In genomic region chr13:63198076-63198475, GRCh38 we compare ENCODE assay signal across 22 cellular contexts.
DNase-seq lines count a peak whose midpoint lies in the region; ATAC-seq and TF ChIP-seq lines count a peak whose summit lies in the region.
"Had no signal": no experiment of that assay in that cellular context is flagged by ENCODE, and none has a peak within 500 bp of the region (broad histone marks: within the 10 kb centered on the region; RNA-seq: fewer than 3 reads in every experiment).

No MANE protein-coding gene starts in this region.

- ATAC-seq in upper lobe of right lung, result peak; percentile 85

- no peaks in the 10 kb centered on the region for H3K9me3 ChIP-seq in upper lobe of right lung
- H3K9me3 ChIP-seq: neutrophil, right atrium auricular region had no signal

- H3K36me3 ChIP-seq in upper lobe of right lung, result no peaks in the 10 kb centered on the region
- H3K36me3 ChIP-seq: neutrophil, right atrium auricular region had no signal

- H3K27ac ChIP-seq in upper lobe of right lung, result no peak overlapping the region
- H3K27ac ChIP-seq: dorsolateral prefrontal cortex, neutrophil, PC-9, right atrium auricular region had no signal

- TF ChIP-seq CTCF in cardiac fibroblast (IDR thresholded peaks at IDR 0.05; ENCODE audit: low read depth, low read length) (no peak), upper lobe of right lung (IDR thresholded peaks at IDR 0.05) (no peak)

- intact Hi-C loops in upper lobe of right lung (cut with DNase I), result no loop called here

- DNase-seq in NCI-H446 (lab: John Stamatoyannopoulos, UW) (peak; percentile 5 to 59), NCI-H446 treated with DMSO at 0.1 percent for 48 hours (lab: John Stamatoyannopoulos, UW) (no peak), NCI-H345 (lab: John Stamatoyannopoulos, UW) (peak; percentile 86), cardiac fibroblast (ENCODE audit: low read depth in 2 of 2) (peak; percentile 16 to 34), upper lobe of right lung (peak; percentile 77), Ammon's horn (ENCODE audit: low spot score) (no peak), SW 1271 (lab: John Stamatoyannopoulos, UW) (no peak)
- no peak for DNase-seq in activated CD4-positive, CD25-positive, alpha-beta regulatory T cell (lab: John Stamatoyannopoulos, UW)
- DNase-seq: ACHN; activated CD4-positive, alpha-beta T cell treated with anti-CD3 and anti-CD28 coated beads, Interleukin-2, amount 10 ng/mL, durations not matched to agents 7 days and 5 days; activated naive CD4-positive, alpha-beta T cell treated with anti-CD3 and anti-CD28 coated beads, Interleukin-2, amount 10 ng/mL, durations not matched to agents 7 days and 5 days; activated T-cell treated with anti-CD3 and anti-CD28 coated beads for 4 hours; CD8-positive, alpha-beta memory T cell; dorsolateral prefrontal cortex; H7; hippocampal formation; kidney glomerular epithelial cell; midbrain; NCI-H2227 treated with DMSO at 0.1 percent for 48 hours; PC-9 had no signal

- no peaks in the 10 kb centered on the region for H3K27me3 ChIP-seq in upper lobe of right lung
- H3K27me3 ChIP-seq: neutrophil, right atrium auricular region had no signal

- peaks cover 4% of the 10 kb centered on the region for H3K4me1 ChIP-seq in upper lobe of right lung
- H3K4me1 ChIP-seq: right atrium auricular region had no signal

- H3K4me3 ChIP-seq in cardiac fibroblast (replicated peaks in 1 of 2; ENCODE audit: low read depth in 2 of 2, low read length in 2 of 2) (no peak overlapping the region), upper lobe of right lung (no peak overlapping the region)
- H3K4me3 ChIP-seq: dorsolateral prefrontal cortex, PC-9, right atrium auricular region had no signal

Comparison
In these comparisons a context has a peak if more than half of its experiments do, and no peak if none do; other contexts are left out.
1. DNase-seq: peak in NCI-H446 (2 of 2), NCI-H345 (single experiment), cardiac fibroblast (2 of 2) and upper lobe of right lung (single experiment); none in NCI-H446 treated with DMSO at 0.1 percent for 48 hours (single experiment), activated CD4-positive, CD25-positive, alpha-beta regulatory T cell (0 of 4), Ammon's horn (single experiment) and SW 1271 (0 of 2).